13 cellular contexts compared by ENCODE assay signal in the genomic region with DNA sequence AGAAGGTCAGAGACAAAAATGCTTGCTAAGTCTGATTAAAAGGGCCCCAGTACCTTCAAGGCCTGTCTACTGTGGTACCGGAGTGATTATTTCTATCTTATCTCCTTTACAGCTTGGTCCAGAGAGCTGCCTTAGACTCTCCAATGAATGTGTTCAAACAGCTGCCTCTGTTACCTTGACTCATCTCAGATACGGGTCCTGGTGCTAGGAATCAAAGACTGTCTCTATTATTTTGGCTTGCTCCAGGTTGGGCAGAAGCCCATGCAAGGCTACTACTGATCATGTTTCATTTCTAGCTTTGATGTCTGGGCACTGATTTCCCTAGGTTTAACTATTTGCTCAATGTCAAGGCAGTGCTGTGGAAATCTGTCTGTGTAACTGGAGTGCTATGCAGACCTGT. TPM values are rescaled to one million over a fixed set of nuclear protein-coding genes. Genes with fewer than 3 reads are reported as not detected.
"Had no signal": no experiment of that assay in that cellular context is flagged by ENCODE, and none has a peak within 500 bp of the region (broad histone marks: within the 10 kb centered on the region; RNA-seq: fewer than 3 reads in every experiment).

No MANE protein-coding gene starts in this region.

RNA-seq across cellular contexts. Expression of gene BEND6, which starts 53.2 kb away (rescaled TPM):
- total RNA-seq: activated B cell treated with CpG ODN at 0.5 μM for 24 hours; activated CD4-positive, alpha-beta memory T cell treated with anti-CD3 and anti-CD28 coated beads for 36 hours; activated CD4-positive, alpha-beta memory T cell treated with anti-CD3 and anti-CD28 coated beads, Interleukin-2, amount 10 ng/mL, durations not matched to agents 7 days and 5 days; activated CD4-positive, alpha-beta T cell treated with anti-CD3 and anti-CD28 coated beads for 36 hours; activated CD4-positive, alpha-beta T cell treated with anti-CD3 and anti-CD28 coated beads, Interleukin-2, amount 10 ng/mL, durations not matched to agents 24 days and 14 days; activated CD4-positive, alpha-beta T cell treated with anti-CD3 and anti-CD28 coated beads, Interleukin-2, amount 10 ng/mL, durations not matched to agents 7 days and 5 days; activated CD8-positive, alpha-beta memory T cell treated with anti-CD3 and anti-CD28 coated beads for 36 hours; activated CD8-positive, alpha-beta memory T cell treated with anti-CD3 and anti-CD28 coated beads, Interleukin-2, amount 10 ng/mL, durations not matched to agents 7 days and 5 days; activated CD8-positive, alpha-beta T cell treated with anti-CD3 and anti-CD28 coated beads for 36 hours; activated CD8-positive, alpha-beta T cell treated with anti-CD3 and anti-CD28 coated beads, Interleukin-2, amount 10 ng/mL, durations not matched to agents 7 days and 5 days; T-helper 1 cell treated with Interleukin-12 subunit alpha and Interleukin-12 subunit beta and Interleukin-4 antibody, amounts not matched to agents 30 ng/mL and 1 ng/mL, for 36 hours; T-helper 17 cell; T-helper 2 cell treated with Interferon-gamma antibody and Interleukin-4, amounts not matched to agents 100 ng/mL and 5 ng/mL, for 36 hours had no signal
